In genomic region chr1:45018599-45019230, GRCh38 we compare ENCODE assay signal across 8 cellular contexts. TPM values are rescaled to one million over a fixed set of nuclear protein-coding genes. Genes with fewer than 3 reads are reported as not detected.
DNase-seq lines count a peak whose midpoint lies in the region; ATAC-seq and TF ChIP-seq lines count a peak whose summit lies in the region.

No MANE protein-coding gene starts in this region.

- DNase-seq in BE2C (peak; percentile 60), LoVo (ENCODE audit: low spot score) (peak; percentile 51), SKM-1 treated with dmso at 0.1 percent for 144 hours (lab: John Stamatoyannopoulos, UW; ENCODE audit: unreplicated experiment) (peak; percentile 20), adrenal gland (peak; percentile 56 to 91 (median 73)), right cardiac atrium (peak in 2 of 3 donors; percentile 46 to 56), smooth muscle cell (lab: John Stamatoyannopoulos, UW; ENCODE audit: unreplicated experiment) (no peak)

- no peaks in the 10 kb centered on the region for H3K79me2 ChIP-seq in smooth muscle cell (ENCODE audit: low read depth)

- ATAC-seq in GM19351 (IDR thresholded peaks at IDR 0.05; ENCODE audit: unreplicated experiment): peak; percentile 77
- ATAC-seq in right cardiac atrium: peak; percentile 50 to 69
- ATAC-seq in GM19395 (IDR thresholded peaks at IDR 0.05; ENCODE audit: unreplicated experiment): no peak

- 54 to 65% (median 58%) methylated on average over 7 to 16 of the region's 16 CpGs for WGBS in adrenal gland, 4 donors
- 65% methylated on average over 16 of the region's 16 CpGs for WGBS in right cardiac atrium
- WGBS in smooth muscle cell (ENCODE audit: low lambda C conversion rate): 79% methylated on average over 16 of the region's 16 CpGs

- intact Hi-C loops in adrenal gland (cut with DNase I): loop anchor here (5.0 to 10.0 kb wide), 2 partner anchors 279 to 476 kb away; partner anchors contain the start of gene TESK2 (in 1 of the 2)
- intact Hi-C loops in right cardiac atrium (cut with DNase I): no loop called here

- no peak overlapping the region for H3K9ac ChIP-seq in smooth muscle cell (ENCODE audit: low read depth)

- no peak overlapping the region for H3K4me2 ChIP-seq in smooth muscle cell

- no peaks in the 10 kb centered on the region for H3K4me1 ChIP-seq in BE2C
- H3K4me1 ChIP-seq in adrenal gland (replicated peaks in 1 of 2): peaks cover 5 to 16% of the 10 kb centered on the region in 2 donors
- no peaks in the 10 kb centered on the region for H3K4me1 ChIP-seq in right cardiac atrium (ENCODE audit: control insufficient read depth, insufficient read depth, low read length)
- no peaks in the 10 kb centered on the region for H3K4me1 ChIP-seq in smooth muscle cell (ENCODE audit: low read depth)

- no peak for TF ChIP-seq POLR2A in adrenal gland (IDR thresholded peaks at IDR 0.05)

- H3K9me3 ChIP-seq in BE2C (no peaks in the 10 kb centered on the region), adrenal gland (replicated peaks in 1 of 3) (no peaks in the 10 kb centered on the region), right cardiac atrium (ENCODE audit: control insufficient read depth, low read length) (no peaks in the 10 kb centered on the region), smooth muscle cell (replicated peaks; ENCODE audit: low read depth) (no peaks in the 10 kb centered on the region)

- H2AFZ ChIP-seq in smooth muscle cell (ENCODE audit: low read depth): no peak overlapping the region

- no peaks in the 10 kb centered on the region for H3F3A ChIP-seq in smooth muscle cell (ENCODE audit: low read depth)

- H3K4me3 ChIP-seq in BE2C (ENCODE audit: low read depth, low read length) (no peak overlapping the region), adrenal gland (no peak overlapping the region), right cardiac atrium (ENCODE audit: low read length) (no peak overlapping the region), smooth muscle cell (no peak overlapping the region)

- TF ChIP-seq CTCF in BE2C (IDR thresholded peaks at IDR 0.05; ENCODE audit: low read depth, low read length) (peak; percentile 78), adrenal gland (IDR thresholded peaks at IDR 0.05) (peak; percentile 52 to 87 (median 75)), smooth muscle cell (IDR thresholded peaks at IDR 0.05; ENCODE audit: borderline replicate concordance, insufficient read depth, poor library complexity, severe bottlenecking) (peak; percentile 71)

- H3K36me3 ChIP-seq in BE2C: no peaks in the 10 kb centered on the region
- peaks cover 0 to 9% of the 10 kb centered on the region in 2 donors for H3K36me3 ChIP-seq in adrenal gland (replicated peaks in 1 of 2)
- no peaks in the 10 kb centered on the region for H3K36me3 ChIP-seq in smooth muscle cell (ENCODE audit: low read depth)

- H3K27me3 ChIP-seq in BE2C (no peaks in the 10 kb centered on the region), adrenal gland (no peaks in the 10 kb centered on the region), right cardiac atrium (ENCODE audit: control insufficient read depth, insufficient read depth) (no peaks in the 10 kb centered on the region), smooth muscle cell (ENCODE audit: low read depth) (no peaks in the 10 kb centered on the region)

- no peaks in the 10 kb centered on the region for H4K20me1 ChIP-seq in smooth muscle cell (ENCODE audit: low read depth)

- H3K27ac ChIP-seq in adrenal gland (peak overlapping the region in 1 of 5 donors; percentile 14), right cardiac atrium (ENCODE audit: low read length) (no peak overlapping the region), smooth muscle cell (ENCODE audit: low read depth) (no peak overlapping the region)

RNA-seq across cellular contexts. Expression of gene UROD, which starts 6.7 kb away (rescaled TPM):
- polyA plus RNA-seq in BE2C (2012; ENCODE audit: insufficient read depth, insufficient read length, low read depth): 80.2 TPM
- 100 to 1,000 TPM; 169 to 324 (median 219) TPM for total RNA-seq in adrenal gland
- polyA plus RNA-seq in adrenal gland: 100 to 1,000 TPM; 219 to 380 (median 265) TPM
- total RNA-seq in right cardiac atrium: 10 to 100 TPM; 71.9 to 87.6 (median 80.0) TPM
- polyA plus RNA-seq in right cardiac atrium: 91.0 TPM
- total RNA-seq in smooth muscle cell: 53.7 and 82.4 TPM in 2 replicates
- 122 and 123 TPM in 2 replicates for polyA plus RNA-seq in smooth muscle cell

RNA-seq across cellular contexts. Expression of gene HECTD3, which starts 7.6 kb away (rescaled TPM):
- 11.2 TPM for polyA plus RNA-seq in BE2C (2012; ENCODE audit: insufficient read depth, insufficient read length, low read depth)
- total RNA-seq in adrenal gland (10 to 100 TPM; 25.4 to 68.4 (median 50.8) TPM), right cardiac atrium (10 to 100 TPM; 16.5 to 22.3 (median 19.4) TPM), smooth muscle cell (22.1 and 22.7 TPM in 2 replicates)
- polyA plus RNA-seq in adrenal gland (10 to 100 TPM; 31.1 to 73.7 (median 54.3) TPM), right cardiac atrium (18.5 TPM), smooth muscle cell (34.6 and 41.7 TPM in 2 replicates)

RNA-seq across cellular contexts. Expression of gene EIF2B3, which starts 32.3 kb away (rescaled TPM):
- polyA plus RNA-seq in BE2C (2012; ENCODE audit: insufficient read depth, insufficient read length, low read depth): 20.5 TPM
- total RNA-seq in adrenal gland (10 to 100 TPM; 13.8 to 47.2 (median 37.1) TPM), right cardiac atrium (10 to 100 TPM; 28.9 to 37.1 (median 31.9) TPM), smooth muscle cell (22.0 and 29.8 TPM in 2 replicates)
- polyA plus RNA-seq in adrenal gland (10 to 100 TPM; 12.6 to 61.0 (median 16.0) TPM), right cardiac atrium (32.9 TPM), smooth muscle cell (24.2 and 26.9 TPM in 2 replicates)

Comparison
In these comparisons a context has a peak if more than half of its experiments do, and no peak if none do; other contexts are left out.
1. intact Hi-C loops: an anchor here in adrenal gland (5.0 to 10.0 kb wide); none called in right cardiac atrium.